Comparison of ENCODE assay signal across 23 cellular contexts in genomic region chr2:39181297-39181696, GRCh38.
DNase-seq lines count a peak whose midpoint lies in the region; ATAC-seq and TF ChIP-seq lines count a peak whose summit lies in the region.
"Had no signal": no experiment of that assay in that cellular context is flagged by ENCODE, and none has a peak within 500 bp of the region (broad histone marks: within the 10 kb centered on the region; RNA-seq: fewer than 3 reads in every experiment).

No MANE protein-coding gene starts in this region.

- H3K27me3 Mint-ChIP-seq in type B pancreatic cell: no peaks in the 10 kb centered on the region
- H3K27me3 Mint-ChIP-seq: CD4-positive, alpha-beta T cell had no signal

- peak overlapping the region; percentile 60 for H3K27ac ChIP-seq in VCaP
- H3K27ac ChIP-seq: A549; BLaER1 treated with 17β-estradiol and CSF1 and Interleukin-3, amounts not matched to agents 10 nM and 100 nM; GM23248 had no signal

- no peak overlapping the region for H3K4me3 ChIP-seq in HFF-Myc (replicated peaks; ENCODE audit: low read depth, low read length)
- H3K4me3 ChIP-seq: A549; BLaER1 treated with 17β-estradiol and CSF1 and Interleukin-3, amounts not matched to agents 10 nM and 100 nM; GM23248 had no signal

- no peaks in the 10 kb centered on the region for H3K36me3 Mint-ChIP-seq in type B pancreatic cell
- H3K36me3 Mint-ChIP-seq: CD14-positive monocyte; CD8-positive, alpha-beta memory T cell had no signal

- no peaks in the 10 kb centered on the region for H3K9me3 Mint-ChIP-seq in type B pancreatic cell
- H3K9me3 Mint-ChIP-seq: CD14-positive monocyte; CD4-positive, alpha-beta T cell; CD8-positive, alpha-beta memory T cell had no signal

- TF ChIP-seq CTCF in HFF-Myc (IDR thresholded peaks at IDR 0.05; ENCODE audit: low read depth, low read length, missing control alignments) (no peak), VCaP (conservative IDR thresholded peaks at IDR 0.05) (no peak), type B pancreatic cell (conservative IDR thresholded peaks at IDR 0.05) (no peak)

- ATAC-seq in HG03378 (IDR thresholded peaks at IDR 0.05; ENCODE audit: unreplicated experiment) (no peak), GM21528 (IDR thresholded peaks at IDR 0.05; ENCODE audit: low FRiP score, unreplicated experiment) (no peak)
- ATAC-seq: A549 had no signal

- H3K4me1 Mint-ChIP-seq in type B pancreatic cell (ENCODE audit: unreplicated experiment): peaks cover 10% of the 10 kb centered on the region
- H3K4me1 Mint-ChIP-seq: CD14-positive monocyte had no signal

- peak overlapping the region; percentile 76 for H3K27ac Mint-ChIP-seq in type B pancreatic cell
- H3K27ac Mint-ChIP-seq: CD4-positive, alpha-beta T cell had no signal

- peak; percentile 7 for DNase-seq in HFF-Myc (ENCODE audit: extremely low read depth, low read depth)
- DNase-seq in fibroblast of gingiva (ENCODE audit: low read depth): peak; percentile 59
- no peak for DNase-seq in type B pancreatic cell (ENCODE audit: extremely low spot score, unreplicated experiment)
- DNase-seq in COR-L47 (lab: John Stamatoyannopoulos, UW): no peak
- DNase-seq: 8988T; ACHN; AML-193; BE2C; Calu3; CD4-positive, alpha-beta T cell; CD8-positive, alpha-beta memory T cell; DMS53; DMS79 treated with DMSO at 0.1 percent for 48 hours; GF-D8; GM23248; H7; HCEC 1CT had no signal

- peak overlapping the region; percentile 48 for H3K4me3 Mint-ChIP-seq in type B pancreatic cell
- H3K4me3 Mint-ChIP-seq: CD14-positive monocyte; CD4-positive, alpha-beta T cell; CD8-positive, alpha-beta memory T cell had no signal

Comparison
In these comparisons a context has a peak if more than half of its experiments do, and no peak if none do; other contexts are left out.
1. DNase-seq: peak in HFF-Myc (single experiment) and fibroblast of gingiva (single experiment); none in type B pancreatic cell (single experiment) and COR-L47 (single experiment).